Comparison of ENCODE assay signal across 21 cellular contexts in genomic region chr13:77375554-77375953, GRCh38. TPM values are rescaled to one million over a fixed set of nuclear protein-coding genes. Genes with fewer than 3 reads are reported as not detected.
A peak's percentile ranks its signal among the peaks of the same experiment; 100 is the strongest.
DNase-seq lines count a peak whose midpoint lies in the region; ATAC-seq lines count a peak whose summit lies in the region.
"Had no signal": no experiment of that assay in that cellular context is flagged by ENCODE, and none has a peak within 500 bp of the region (broad histone marks: within the 10 kb centered on the region; RNA-seq: fewer than 3 reads in every experiment).

No MANE protein-coding gene starts in this region.

- H3K9me2 ChIP-seq in GM23248 (ENCODE audit: insufficient read depth), result no peaks in the 10 kb centered on the region
- H3K9me2 ChIP-seq: SK-N-SH had no signal

- H3K79me2 ChIP-seq in GM23248 (ENCODE audit: insufficient read depth), result no peaks in the 10 kb centered on the region

- H3K4me2 ChIP-seq in GM23248 (ENCODE audit: unreplicated experiment), result no peak overlapping the region
- H3K4me2 ChIP-seq: SK-N-SH had no signal

- no peak overlapping the region for H3K4me3 Mint-ChIP-seq in activated T-helper 17 cell treated with anti-CD3 and anti-CD28 coated beads, Interleukin-2, amount 50 U/mL, for 72 hours
- H3K4me3 Mint-ChIP-seq: CD8-positive, alpha-beta memory T cell; HFFc6 had no signal

- peaks cover 5% of the 10 kb centered on the region for H3K4me1 Mint-ChIP-seq in activated T-helper 17 cell treated with anti-CD3 and anti-CD28 coated beads, Interleukin-2, amount 50 U/mL, for 72 hours

- H3K4me1 ChIP-seq in GM23248 (ENCODE audit: insufficient read depth), result peaks cover 3% of the 10 kb centered on the region; the same call in 1 of the 2 replicates

- H3F3A ChIP-seq in GM23248 (ENCODE audit: insufficient read depth), result no peaks in the 10 kb centered on the region

- H3K36me3 Mint-ChIP-seq in activated T-helper 17 cell treated with anti-CD3 and anti-CD28 coated beads, Interleukin-2, amount 50 U/mL, for 72 hours (ENCODE audit: low read depth), result no peaks in the 10 kb centered on the region
- H3K36me3 Mint-ChIP-seq: CD8-positive, alpha-beta memory T cell had no signal

- no peaks in the 10 kb centered on the region for H3K27me3 ChIP-seq in GM23248 (replicated peaks; ENCODE audit: insufficient read depth)

- H3K9me3 Mint-ChIP-seq in activated T-helper 17 cell treated with anti-CD3 and anti-CD28 coated beads, Interleukin-2, amount 50 U/mL, for 72 hours, result no peaks in the 10 kb centered on the region
- H3K9me3 Mint-ChIP-seq: CD8-positive, alpha-beta memory T cell; HFFc6 had no signal

- peak; percentile 80 for ATAC-seq in activated T-helper 17 cell treated with anti-CD3 and anti-CD28 coated beads, Interleukin-2, amount 50 U/mL, for 72 hours (replicated peaks)
- no peak for ATAC-seq in GM19395 (IDR thresholded peaks at IDR 0.05; ENCODE audit: unreplicated experiment)

- no peaks in the 10 kb centered on the region for H3K36me3 ChIP-seq in GM23248 (ENCODE audit: low read depth)

- no peaks in the 10 kb centered on the region for H3K27me3 Mint-ChIP-seq in activated T-helper 17 cell treated with anti-CD3 and anti-CD28 coated beads, Interleukin-2, amount 50 U/mL, for 72 hours

- no peaks in the 10 kb centered on the region for H4K20me1 ChIP-seq in GM23248 (ENCODE audit: insufficient read depth)

- no peak overlapping the region for H3K27ac Mint-ChIP-seq in activated T-helper 17 cell treated with anti-CD3 and anti-CD28 coated beads, Interleukin-2, amount 50 U/mL, for 72 hours
- H3K27ac Mint-ChIP-seq: HFFc6 had no signal

- H3K27ac ChIP-seq in GM23248, result no peak overlapping the region
- H3K27ac ChIP-seq: HL-60 had no signal

- no peaks in the 10 kb centered on the region for H3K9me3 ChIP-seq in GM23248 (ENCODE audit: low read depth)
- H3K9me3 ChIP-seq: SK-N-SH had no signal

- H2AFZ ChIP-seq in GM23248, result no peak overlapping the region

- no peak overlapping the region for H3K9ac ChIP-seq in GM23248
- H3K9ac ChIP-seq: SK-N-SH had no signal

- peak; percentile 13 for DNase-seq in Ammon's horn (ENCODE audit: low spot score)
- DNase-seq in GM23248, result peak; percentile 49
- DNase-seq in kidney glomerular epithelial cell (lab: John Stamatoyannopoulos, UW), result peak; percentile 6
- no peak for DNase-seq in effector CD4-positive, alpha-beta T cell
- DNase-seq in stimulated activated CD4-positive, alpha-beta T cell treated with anti-CD3 and anti-CD28 coated beads, Interleukin-4, amount 100 ng/mL, for 24 hours, result no peak
- DNase-seq in amygdala (lab: John Stamatoyannopoulos, UW), result no peak
- DNase-seq: CD8-positive, alpha-beta memory T cell; HFFc6; IMR-90; MM.1S; NCI-H1105 treated with DMSO at 0.1 percent for 48 hours; NCI-H1694; NCI-H2227 treated with DMSO at 0.1 percent for 48 hours; NCI-H510A treated with DMSO at 0.1 percent for 48 hours; NCI-H82; RPMI8226; SHP77 treated with DMSO at 0.1 percent for 48 hours; SK-N-SH had no signal

- no peak overlapping the region for H3K4me3 ChIP-seq in GM23248

- in situ Hi-C loops in GM23248 (cut with MboI), result no loop called here

RNA-seq across cellular contexts. Expression of gene MYCBP2, which starts 48.7 kb away (rescaled TPM):
- total RNA-seq in GM23248 (2014; rRNA removed; shearing (Covaris generic)), result 61.8 and 63.0 TPM in 2 replicates
- polyA plus RNA-seq in GM23248 (2016; fragmentation: Nextera tagmentation; extraction: Ambion mirVana), result 27.4 and 28.9 TPM in 2 replicates
- total RNA-seq in activated T-helper 17 cell treated with anti-CD3 and anti-CD28 coated beads, Interleukin-2, amount 50 U/mL, for 72 hours, result 100 to 1,000 TPM in 1 of 2 donors, 10 to 100 TPM in 1; 69.1 to 101 TPM

Comparison
In these comparisons a context has a peak if more than half of its experiments do, and no peak if none do; other contexts are left out.
1. DNase-seq: peak in Ammon's horn (single experiment), GM23248 (single experiment) and kidney glomerular epithelial cell (single experiment); none in effector CD4-positive, alpha-beta T cell (single experiment), stimulated activated CD4-positive, alpha-beta T cell treated with anti-CD3 and anti-CD28 coated beads, Interleukin-4, amount 100 ng/mL, for 24 hours (single experiment) and amygdala (0 of 56).